ENCODE assay signal across 30 cellular contexts in genomic region chr1:236754525-236755210, GRCh38.
"Had no signal": no experiment of that assay in that cellular context is flagged by ENCODE, and none has a peak within 500 bp of the region (broad histone marks: within the 10 kb centered on the region; RNA-seq: fewer than 3 reads in every experiment).

No MANE protein-coding gene starts in this region.

- H3K9me3 ChIP-seq: adrenal gland, body of pancreas, mucosa of descending colon, sigmoid colon, thoracic aorta, vagina had no signal

- H3K4me1 ChIP-seq: adrenal gland, sigmoid colon, vagina had no signal

- H3K27me3 ChIP-seq: body of pancreas, sigmoid colon, vagina had no signal

- FAIRE-seq: islet of Langerhans had no signal

- H3K4me3 ChIP-seq: adrenal gland, body of pancreas, mucosa of descending colon, sigmoid colon, smooth muscle cell, thoracic aorta, vagina had no signal

- H3K27ac ChIP-seq: adrenal gland, body of pancreas, sigmoid colon, thoracic aorta, vagina, WERI-Rb-1 had no signal

- ATAC-seq: activated CD4-positive, CD25-positive, alpha-beta regulatory T cell treated with anti-CD3 and anti-CD28 coated beads, Interleukin-2, amount 50 U/mL, for 24 hours; body of pancreas; esophagus mucosa; mucosa of descending colon; natural killer cell treated with Interleukin-12 subunit alpha and Interleukin-12 subunit beta and Interleukin-15 and Interleukin-18, amount 100 ng/mL, for 72 hours; SK-N-SH treated with all-trans-retinoic acid at 6 μM for 48 hours; T-helper 17 cell had no signal

- H3K4me2 ChIP-seq: smooth muscle cell had no signal

- DNase-seq: activated CD4-positive, alpha-beta memory T cell treated with anti-CD3 and anti-CD28 coated beads for 36 hours; activated CD4-positive, alpha-beta T cell treated with anti-CD3 and anti-CD28 coated beads, Interleukin-2, amount 10 ng/mL, durations not matched to agents 24 days and 14 days; activated CD8-positive, alpha-beta memory T cell treated with anti-CD3 and anti-CD28 coated beads, Interleukin-2, amount 50 U/mL, for 4 hours; activated effector memory CD4-positive, alpha-beta T cell treated with anti-CD3 and anti-CD28 coated beads, Interleukin-2, amount 50 U/mL, for 16 hours; activated naive CD4-positive, alpha-beta T cell treated with anti-CD3 and anti-CD28 coated beads for 36 hours; activated naive CD8-positive, alpha-beta T cell treated with anti-CD3 and anti-CD28 coated beads for 36 hours; activated T-cell treated with anti-CD3 and anti-CD28 coated beads, Interleukin-2, amount 50 U/mL, for 1 hour; adrenal gland; aorta; body of pancreas; endodermal cell; foreskin fibroblast; mesenchymal stem cell; mucosa of descending colon; sigmoid colon; stimulated activated CD4-positive, alpha-beta T cell treated with anti-CD3 and anti-CD28 coated beads, Interleukin-1b, Interleukin-23, amount 100 ng/mL, for 48 hours; stimulated activated CD4-positive, alpha-beta T cell treated with anti-CD3 and anti-CD28 coated beads, Interleukin-4, amount 100 ng/mL, for 4 hours; stimulated activated CD8-positive, alpha-beta memory T cell treated with anti-CD3 and anti-CD28 coated beads, Interleukin-4, amount 100 ng/mL, for 48 hours; stimulated activated naive CD4-positive, alpha-beta T cell; T-helper 17 cell; T1000; WERI-Rb-1 had no signal

- H3K36me3 ChIP-seq: adrenal gland, sigmoid colon, vagina, WERI-Rb-1 had no signal
